In genomic region chr1:172532700-172533510, GRCh38 we compare ENCODE assay signal across 1 cellular context.
A peak's percentile ranks its signal among the peaks of the same experiment; 100 is the strongest.
TF ChIP-seq lines count a peak whose summit lies in the region.

TSS of gene SUCO (plus strand) at chr1:172533150. CDS start at chr1:172533436, 286 bp downstream.

TF ChIP-seq in HepG2, 621 proteins besides CTCF, POLR2A, EP300 and RAD21 (continued from another document and continues in another):
- TF ChIP-seq ZBTB44 (CRISPR knock-in tag; IDR thresholded peaks at IDR 0.05) (no peak), ETS1 (CRISPR knock-in tag; IDR thresholded peaks at IDR 0.05) (no peak), ZFYVE20 (CRISPR knock-in tag; IDR thresholded peaks at IDR 0.05; ENCODE audit: borderline replicate concordance, low read depth) (no peak), ARHGAP35 (CRISPR knock-in tag; IDR thresholded peaks at IDR 0.05; ENCODE audit: borderline replicate concordance) (peak; percentile 58; the same call in 1 of the 2 replicates), ASH2L (IDR thresholded peaks at IDR 0.05; ENCODE audit: insufficient read length, low read depth, low read length) (no peak), FOXK2 (IDR thresholded peaks at IDR 0.05) (no peak), USF2 (IDR thresholded peaks at IDR 0.05; ENCODE audit: low read depth, low read length) (no peak), USF2 (CRISPR knock-in tag; IDR thresholded peaks at IDR 0.05; ENCODE audit: borderline replicate concordance) (no peak), ZBTB37 (CRISPR knock-in tag; IDR thresholded peaks at IDR 0.05) (no peak), ZNF256 (CRISPR knock-in tag; conservative IDR thresholded peaks at IDR 0.05) (no peak), KLF9 (CRISPR knock-in tag; IDR thresholded peaks at IDR 0.05; ENCODE audit: low read depth) (no peak; the same call in 1 of the 2 replicates), GMEB1 (CRISPR knock-in tag; IDR thresholded peaks at IDR 0.05; ENCODE audit: borderline replicate concordance) (peak; percentile 90), ZHX1 (CRISPR knock-in tag; IDR thresholded peaks at IDR 0.05; ENCODE audit: low read depth) (peak; percentile 16; the same call in 1 of the 2 replicates), ISL2 (CRISPR knock-in tag; IDR thresholded peaks at IDR 0.05) (peak; percentile 41; the same call in 1 of the 2 replicates), ZNF570 (CRISPR knock-in tag; IDR thresholded peaks at IDR 0.05; ENCODE audit: borderline replicate concordance) (no peak), ZXDC (CRISPR knock-in tag; IDR thresholded peaks at IDR 0.05) (no peak), NFE2 (CRISPR knock-in tag; IDR thresholded peaks at IDR 0.05) (no peak), FOXC1 (CRISPR knock-in tag; IDR thresholded peaks at IDR 0.05; ENCODE audit: borderline replicate concordance) (no peak; the same call in 1 of the 2 replicates), ELK4 (CRISPR knock-in tag; IDR thresholded peaks at IDR 0.05; ENCODE audit: borderline replicate concordance) (no peak), AKAP8 (CRISPR knock-in tag; IDR thresholded peaks at IDR 0.05) (no peak), JARID2 (CRISPR knock-in tag; IDR thresholded peaks at IDR 0.05; ENCODE audit: insufficient replicate concordance) (no peak), ATF1 (CRISPR knock-in tag; IDR thresholded peaks at IDR 0.05) (peak; percentile 89), DRAP1 (CRISPR knock-in tag; IDR thresholded peaks at IDR 0.05) (peak; percentile 89), MNT (IDR thresholded peaks at IDR 0.05) (0 out of 2 replicates have a peak, but pooled peaks have one; percentile 22), IRF2 (CRISPR knock-in tag; IDR thresholded peaks at IDR 0.05) (no peak), SNAPC5 (CRISPR knock-in tag; IDR thresholded peaks at IDR 0.05; ENCODE audit: borderline replicate concordance) (no peak), PHF8 (CRISPR knock-in tag; IDR thresholded peaks at IDR 0.05) (peak; percentile 87), ZBTB34 (CRISPR knock-in tag; IDR thresholded peaks at IDR 0.05) (no peak), GPN1 (CRISPR knock-in tag; IDR thresholded peaks at IDR 0.05; ENCODE audit: borderline replicate concordance) (no peak), PATZ1 (CRISPR knock-in tag; IDR thresholded peaks at IDR 0.05) (peak; percentile 85), CBX2 (IDR thresholded peaks at IDR 0.05; ENCODE audit: low read depth, low read length) (no peak), CBX2 (CRISPR knock-in tag; IDR thresholded peaks at IDR 0.05; ENCODE audit: low read depth) (no peak)
